Comparison of ENCODE assay signal across 8 cellular contexts in the genomic region with DNA sequence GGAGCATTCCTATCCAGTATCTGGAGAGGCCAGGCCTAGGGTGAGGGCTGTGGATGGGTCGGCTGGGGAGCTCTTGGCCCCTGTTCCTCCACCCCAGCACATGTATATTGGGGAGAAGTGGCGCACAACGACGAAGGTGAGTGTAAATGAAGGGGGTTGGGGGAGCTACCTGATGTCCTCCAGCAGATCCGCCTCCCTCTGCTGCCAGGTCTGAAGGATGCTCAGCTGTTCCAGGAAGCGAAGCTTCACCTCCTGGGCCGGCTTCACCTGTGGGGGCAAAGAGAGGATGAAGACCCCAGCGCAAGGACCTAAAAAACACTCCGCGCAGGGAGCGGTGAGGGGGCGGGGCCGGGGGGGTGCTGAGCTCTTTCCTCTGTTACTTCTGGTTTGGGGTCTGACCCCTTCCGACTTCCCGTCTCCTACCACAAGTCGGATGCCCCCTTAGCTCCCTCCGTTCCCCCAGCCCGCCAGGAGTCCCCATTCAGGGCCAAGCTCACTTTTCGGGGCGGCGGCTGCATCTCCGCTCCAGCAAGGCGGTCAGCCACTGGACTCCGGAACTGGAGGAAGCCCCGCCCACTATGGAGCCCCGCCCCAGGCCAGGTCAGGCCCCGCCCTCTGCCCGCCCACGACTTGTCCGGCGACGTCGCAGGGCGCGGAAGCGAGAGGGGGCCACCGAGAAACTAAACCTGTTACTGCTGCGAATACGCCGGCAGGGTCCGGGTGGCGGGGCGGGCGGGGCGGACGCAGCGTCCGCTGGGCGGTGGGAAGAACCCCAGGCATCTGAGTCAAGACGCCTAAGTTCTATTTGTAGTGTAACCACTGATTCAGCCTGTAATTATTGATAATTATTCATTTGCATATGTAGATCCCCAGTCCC. TPM values are rescaled to one million over a fixed set of nuclear protein-coding genes. Genes with fewer than 3 reads are reported as not detected.
DNase-seq lines count a peak whose midpoint lies in the region; ATAC-seq and TF ChIP-seq lines count a peak whose summit lies in the region.

TSS of gene FCHSD1 (minus strand) at position 568 of the 877 bp plus-strand sequence. CDS start at position 518, 50 bp downstream.

- peak within 1 kb of the TSS; percentile 74 for H3K9ac ChIP-seq in mucosa of stomach (ENCODE audit: low read length)

- peaks cover 12% of the 10 kb centered on the region for H3K4me1 ChIP-seq in mucosa of stomach (ENCODE audit: control insufficient read depth, insufficient read depth, low read length)

- DNase-seq in AG08396 (ENCODE audit: low spot score) (peak; percentile 98), NOMO-1 treated with DMSO at 0.1 percent for 48 hours (lab: John Stamatoyannopoulos, UW; ENCODE audit: unreplicated experiment) (peak; percentile 79), activated T-cell treated with anti-CD3 and anti-CD28 coated beads for 1 hour (ENCODE audit: low read depth) (peak; percentile 75), epithelial cell of proximal tubule (ENCODE audit: low read depth) (no peak)
- peak; percentile 74 for DNase-seq in stimulated activated CD8-positive, alpha-beta memory T cell treated with anti-CD3 and anti-CD28 coated beads, Interleukin-4, amount 100 ng/mL, for 24 hours (ENCODE audit: low read depth)

- H3K27me3 ChIP-seq in mucosa of stomach (ENCODE audit: control insufficient read depth, insufficient read depth, low read length): no peaks in the 10 kb centered on the region

- H3K4me3 ChIP-seq in epithelial cell of proximal tubule (ENCODE audit: low read depth, low read length) (peak within 1 kb of the TSS; percentile 89), mucosa of stomach (ENCODE audit: low read length) (peak within 1 kb of the TSS; percentile 62)

- H3K36me3 ChIP-seq in mucosa of stomach (ENCODE audit: control insufficient read depth, insufficient read depth, low read length): no peaks in the 10 kb centered on the region

- peak; percentile 78 for ATAC-seq in GM18870 (IDR thresholded peaks at IDR 0.05; ENCODE audit: unreplicated experiment)
- ATAC-seq in HG03097 (IDR thresholded peaks at IDR 0.05; ENCODE audit: low FRiP score, unreplicated experiment): peak; percentile 90

- no peaks in the 10 kb centered on the region for H3K9me3 ChIP-seq in mucosa of stomach (ENCODE audit: control insufficient read depth, low read length)

- TF ChIP-seq CTCF in epithelial cell of proximal tubule (conservative IDR thresholded peaks at IDR 0.05; ENCODE audit: low read depth, low read length): no peak

RNA-seq across cellular contexts. Expression of gene FCHSD1, which starts in this region (rescaled TPM):
- total RNA-seq in epithelial cell of proximal tubule: 15.7 and 43.1 TPM in 2 replicates
